8 cellular contexts compared by ENCODE assay signal in genomic region chr11:8913961-8914660, GRCh38. TPM values are rescaled to one million over a fixed set of nuclear protein-coding genes. Genes with fewer than 3 reads are reported as not detected.
A peak's percentile ranks its signal among the peaks of the same experiment; 100 is the strongest.
DNase-seq lines count a peak whose midpoint lies in the region; ATAC-seq and TF ChIP-seq lines count a peak whose summit lies in the region.

No MANE protein-coding gene starts in this region.

- TF ChIP-seq CTCF in HL-60 (IDR thresholded peaks at IDR 0.05; ENCODE audit: insufficient read depth, low read length): peak; percentile 54

- H3K4me3 Mint-ChIP-seq in immature natural killer cell: peak overlapping the region; percentile 31 to 69 (median 40)

- peak overlapping the region in 4 of 6 donors; percentile 11 to 83 (median 70) for H3K27ac Mint-ChIP-seq in immature natural killer cell

- H3K36me3 ChIP-seq in SK-N-MC (ENCODE audit: insufficient read depth, low read length): peaks cover 23% of the 10 kb centered on the region; the same call in 1 of the 2 replicates

- H3K9me3 Mint-ChIP-seq in immature natural killer cell: no peaks in the 10 kb centered on the region

- H3K4me3 ChIP-seq in HL-60 (replicated peaks; ENCODE audit: insufficient read depth, low read length) (0 out of 2 replicates have a peak overlapping the region, but pooled peaks have one; percentile 5), SK-N-MC (no peak overlapping the region)

- H3K27ac ChIP-seq in HL-60 (replicated peaks) (peak overlapping the region; percentile 48), SK-N-MC (0 out of 2 replicates have a peak overlapping the region, but pooled peaks have one; percentile 55)

- DNase-seq in D341Med (ENCODE audit: low spot score): peak; percentile 70
- peak; percentile 52 to 66 for DNase-seq in HL-60 (ENCODE audit: low read depth in 1 of 2, low spot score in 1 of 2)
- no peak for DNase-seq in SK-N-MC (ENCODE audit: low read depth, low spot score)
- DNase-seq in amniotic stem cell (lab: John Stamatoyannopoulos, UW): peak; percentile 7
- peak; percentile 14 to 36 (median 17) for DNase-seq in immature natural killer cell
- peak; percentile 31 to 34 for DNase-seq in stimulated activated CD4-positive, alpha-beta T cell treated with anti-CD3 and anti-CD28 coated beads, Interleukin-1b, Interleukin-23, amount 100 ng/mL, for 4 hours (ENCODE audit: low read depth in 2 of 2)

- no peaks in the 10 kb centered on the region for H3K9me3 ChIP-seq in SK-N-MC (ENCODE audit: low read depth, low read length)

- peaks cover 27 to 45% of the 10 kb centered on the region in 2 donors for H3K4me1 Mint-ChIP-seq in immature natural killer cell

- H3K27me3 Mint-ChIP-seq in immature natural killer cell (ENCODE audit: low read depth in 3 of 3): peaks cover 0 to 5% (median 0%) of the 10 kb centered on the region in 3 donors

- ATAC-seq in GM19328 (IDR thresholded peaks at IDR 0.05; ENCODE audit: unreplicated experiment): no peak
- ATAC-seq in GM19463 (IDR thresholded peaks at IDR 0.05; ENCODE audit: unreplicated experiment): no peak

- peak overlapping the region; percentile 35 for H3K9ac ChIP-seq in SK-N-MC (ENCODE audit: insufficient read length)

- peaks cover 0 to 8% (median 4%) of the 10 kb centered on the region in 3 donors for H3K36me3 Mint-ChIP-seq in immature natural killer cell

- no peaks in the 10 kb centered on the region for H3K27me3 ChIP-seq in HL-60 (ENCODE audit: insufficient read depth, poor library complexity, severe bottlenecking)

RNA-seq across cellular contexts. Expression of gene AKIP1, which starts 3.1 kb away (rescaled TPM):
- 10 to 100 TPM in 1 of 3 donors, 1 to 10 TPM in 2; 5.4 to 20.7 (median 7.3) TPM for polyA plus RNA-seq in immature natural killer cell

RNA-seq across cellular contexts. Expression of gene C11orf16, which starts 18.6 kb away (rescaled TPM):
- polyA plus RNA-seq in immature natural killer cell: not detected

RNA-seq across cellular contexts. Expression of gene ASCL3, which starts 28.7 kb away (rescaled TPM):
- polyA plus RNA-seq in immature natural killer cell: not detected

RNA-seq across cellular contexts. Expression of gene TMEM9B, which starts 50.1 kb away (rescaled TPM):
- polyA plus RNA-seq in immature natural killer cell: 100 to 1,000 TPM; 132 to 186 (median 141) TPM
